In genomic region chr7:120931243-120931642, GRCh38 we compare ENCODE assay signal across 22 cellular contexts. TPM values are rescaled to one million over a fixed set of nuclear protein-coding genes. Genes with fewer than 3 reads are reported as not detected.
"Had no signal": no experiment of that assay in that cellular context is flagged by ENCODE, and none has a peak within 500 bp of the region (broad histone marks: within the 10 kb centered on the region; RNA-seq: fewer than 3 reads in every experiment).

No MANE protein-coding gene starts in this region.

- ATAC-seq: lower lobe of right lung; natural killer cell treated with Interleukin-12 subunit alpha and Interleukin-12 subunit beta and Interleukin-15 and Interleukin-18, amount 100 ng/mL, for 72 hours; sciatic nerve; stimulated activated naive B cell treated with anti-CD40 and anti-IgM and Interleukin-4, amounts not matched to agents 10 μg/mL and 1 μg/mL and 100 μg/mL, for 72 hours; T-cell had no signal

- H2AFZ ChIP-seq: hepatocyte, parathyroid adenoma had no signal

- H3K27me3 ChIP-seq: brain microvascular endothelial cell, esophagus muscularis mucosa, hepatocyte, neutrophil had no signal

- H3K27ac ChIP-seq: brain microvascular endothelial cell, coronary artery, esophagus muscularis mucosa, hepatocyte, lower lobe of right lung, neutrophil, parathyroid adenoma had no signal

- H3K9ac ChIP-seq: parathyroid adenoma had no signal

- H3K4me3 ChIP-seq: coronary artery, esophagus muscularis mucosa, hepatocyte, lower lobe of right lung, smooth muscle cell had no signal

- H3K79me2 ChIP-seq: hepatocyte, parathyroid adenoma had no signal

- H3K4me2 ChIP-seq: hepatocyte, smooth muscle cell had no signal

- H3K4me1 ChIP-seq: esophagus muscularis mucosa, lower lobe of right lung, parathyroid adenoma had no signal

- H3K36me3 ChIP-seq: brain microvascular endothelial cell, esophagus muscularis mucosa, lower lobe of right lung, neutrophil had no signal

- H3K9me3 ChIP-seq: esophagus muscularis mucosa, lower lobe of right lung, neutrophil had no signal

- DNase-seq: activated B cell treated with CpG ODN at 0.5 μM for 24 hours; activated CD4-positive, alpha-beta memory T cell treated with anti-CD3 and anti-CD28 coated beads for 36 hours; activated CD4-positive, alpha-beta T cell treated with anti-CD3 and anti-CD28 coated beads for 4 hours; activated naive CD4-positive, alpha-beta T cell treated with anti-CD3 and anti-CD28 coated beads for 36 hours; activated T-cell treated with anti-CD3 and anti-CD28 coated beads, Interleukin-2, amount 50 U/mL, for 1 hour; aorta; brain microvascular endothelial cell; effector CD8-positive, alpha-beta T cell; islet precursor cell; lower lobe of right lung; stimulated activated CD4-positive, alpha-beta T cell treated with anti-CD3 and anti-CD28 coated beads, Interleukin-4, amount 100 ng/mL, for 24 hours; stimulated activated naive B cell treated with anti-CD40 and anti-IgM and Interleukin-4, amounts not matched to agents 10 μg/mL and 1 μg/mL and 100 μg/mL, for 72 hours; T-cell had no signal

RNA-seq across cellular contexts. Expression of gene CPED1, which starts 57.3 kb away (rescaled TPM):
- total RNA-seq: activated CD4-positive, alpha-beta memory T cell treated with anti-CD3 and anti-CD28 coated beads for 36 hours; activated naive CD4-positive, alpha-beta T cell treated with anti-CD3 and anti-CD28 coated beads for 36 hours; activated T-helper 2 cell treated with anti-CD3 and anti-CD28 coated beads, Interferon-gamma antibody, Interleukin-2, Interleukin-4, amounts not matched to agents 10 μg/mL and 5 μg/mL and 100 μg/mL, durations not matched to agents 14 hours and 24 hours and 36 hours; natural killer cell treated with Interleukin-12 subunit alpha and Interleukin-12 subunit beta and Interleukin-15 and Interleukin-18, amount 100 ng/mL, for 72 hours had no signal
